In genomic region chr11:71437399-71437798, GRCh38 we compare ENCODE assay signal across 32 cellular contexts.
"Had no signal": no experiment of that assay in that cellular context is flagged by ENCODE, and none has a peak within 500 bp of the region (broad histone marks: within the 10 kb centered on the region; RNA-seq: fewer than 3 reads in every experiment).

No MANE protein-coding gene starts in this region.

- H3K4me1 Mint-ChIP-seq: activated B cell treated with CpG ODN at 0.5 μM for 24 hours, brain, endodermal cell, T-helper 17 cell had no signal

- FAIRE-seq: frontal cortex had no signal

- DNase-seq: activated B cell treated with CpG ODN at 0.5 μM for 24 hours; activated CD4-positive, alpha-beta T cell treated with anti-CD3 and anti-CD28 coated beads for 48 hours; activated CD4-positive, alpha-beta T cell treated with anti-CD3 and anti-CD28 coated beads, Interleukin-2, amount 50 U/mL, for 1 hour; activated CD4-positive, alpha-beta T cell treated with anti-CD3 and anti-CD28 coated beads, Interleukin-2, amount 50 U/mL, for 48 hours; activated CD8-positive, alpha-beta memory T cell treated with anti-CD3 and anti-CD28 coated beads for 24 hours; activated CD8-positive, alpha-beta T cell treated with anti-CD3 and anti-CD28 coated beads for 36 hours; activated effector memory CD4-positive, alpha-beta T cell treated with Interleukin-2 at 50 U/mL for 16 hours; activated gamma-delta T cell treated with Interleukin-2 at 50 U/mL for 16 hours; activated naive CD4-positive, alpha-beta T cell treated with anti-CD3 and anti-CD28 coated beads, Interleukin-2, amount 50 U/mL, for 16 hours; activated naive CD4-positive, alpha-beta T cell treated with Interleukin-2 at 50 U/mL for 16 hours; activated T-cell treated with anti-CD3 and anti-CD28 coated beads, Interleukin-2, amount 50 U/mL, for 4 hours; amygdala; effector memory CD4-positive, alpha-beta T cell; endodermal cell; foreskin fibroblast; T-helper 1 cell; T-helper 17 cell; T1000; WERI-Rb-1 had no signal

- H3K27me3 ChIP-seq: breast epithelium, cardiac muscle cell, dorsolateral prefrontal cortex had no signal

- H3K4me1 ChIP-seq: breast epithelium had no signal

- H3K4me3 ChIP-seq: breast epithelium, cardiac muscle cell, coronary artery, dorsolateral prefrontal cortex had no signal

- H3K4me3 Mint-ChIP-seq: activated B cell treated with CpG ODN at 0.5 μM for 24 hours; activated CD8-positive, alpha-beta T cell treated with anti-CD3 and anti-CD28 coated beads for 36 hours; activated naive CD8-positive, alpha-beta T cell; activated T-cell treated with anti-CD3 and anti-CD28 coated beads, Interleukin-2, amount 50 U/mL, for 4 hours; activated T-helper 17 cell treated with anti-CD3 and anti-CD28 coated beads, Interleukin-2, amount 50 U/mL, for 72 hours; brain; central memory CD8-positive, alpha-beta T cell; dendritic cell treated with granulocyte-macrophage colony-stimulating factor and Interleukin-4, amounts not matched to agents 40 ng/mL and 50 ng/mL, for 4 days; endodermal cell; T-helper 17 cell; T-helper 2 cell treated with Interferon-gamma antibody and Interleukin-4, amounts not matched to agents 5 μg/mL and 100 μg/mL, for 36 hours had no signal

- H3K27ac Mint-ChIP-seq: activated B cell treated with CpG ODN at 0.5 μM for 24 hours; activated CD8-positive, alpha-beta T cell treated with anti-CD3 and anti-CD28 coated beads for 36 hours; activated naive CD8-positive, alpha-beta T cell; activated T-helper 17 cell treated with anti-CD3 and anti-CD28 coated beads, Interleukin-2, amount 50 U/mL, for 72 hours; brain; dendritic cell treated with granulocyte-macrophage colony-stimulating factor and Interleukin-4, amounts not matched to agents 40 ng/mL and 50 ng/mL, for 4 days; endodermal cell; T-helper 17 cell; T-helper 2 cell treated with Interferon-gamma antibody and Interleukin-4, amounts not matched to agents 5 μg/mL and 100 μg/mL, for 36 hours had no signal

- H3K9me3 Mint-ChIP-seq: activated B cell treated with CpG ODN at 0.5 μM for 24 hours; activated CD8-positive, alpha-beta T cell treated with anti-CD3 and anti-CD28 coated beads for 36 hours; activated T-cell treated with anti-CD3 and anti-CD28 coated beads, Interleukin-2, amount 50 U/mL, for 4 hours; activated T-helper 17 cell treated with anti-CD3 and anti-CD28 coated beads, Interleukin-2, amount 50 U/mL, for 72 hours; central memory CD8-positive, alpha-beta T cell; dendritic cell treated with granulocyte-macrophage colony-stimulating factor and Interleukin-4, amounts not matched to agents 40 ng/mL and 50 ng/mL, for 4 days; endodermal cell; T-helper 2 cell treated with Interferon-gamma antibody and Interleukin-4, amounts not matched to agents 5 μg/mL and 100 μg/mL, for 36 hours had no signal

- ATAC-seq: activated CD4-positive, CD25-positive, alpha-beta regulatory T cell treated with anti-CD3 and anti-CD28 coated beads, Interleukin-2, amount 50 U/mL, for 24 hours; activated CD8-positive, alpha-beta T cell treated with anti-CD3 and anti-CD28 coated beads for 36 hours; activated T-cell treated with anti-CD3 and anti-CD28 coated beads, Interleukin-2, amount 50 U/mL, for 4 hours; activated T-helper 17 cell treated with anti-CD3 and anti-CD28 coated beads, Interleukin-2, amount 50 U/mL, for 72 hours; esophagus mucosa; T-helper 17 cell had no signal

- H3K36me3 Mint-ChIP-seq: activated naive CD8-positive, alpha-beta T cell had no signal

- H3K27ac ChIP-seq: breast epithelium, cardiac muscle cell, coronary artery, WERI-Rb-1 had no signal

- H3K9me3 ChIP-seq: breast epithelium had no signal

- H3K27me3 Mint-ChIP-seq: activated B cell treated with CpG ODN at 0.5 μM for 24 hours; activated CD8-positive, alpha-beta T cell treated with anti-CD3 and anti-CD28 coated beads for 36 hours; activated naive CD8-positive, alpha-beta T cell; activated T-helper 17 cell treated with anti-CD3 and anti-CD28 coated beads, Interleukin-2, amount 50 U/mL, for 72 hours; brain; central memory CD8-positive, alpha-beta T cell; dendritic cell treated with granulocyte-macrophage colony-stimulating factor and Interleukin-4, amounts not matched to agents 40 ng/mL and 50 ng/mL, for 4 days; T-helper 17 cell had no signal

- H3K36me3 ChIP-seq: breast epithelium had no signal
